1 cellular context compared by ENCODE assay signal in the genomic region with DNA sequence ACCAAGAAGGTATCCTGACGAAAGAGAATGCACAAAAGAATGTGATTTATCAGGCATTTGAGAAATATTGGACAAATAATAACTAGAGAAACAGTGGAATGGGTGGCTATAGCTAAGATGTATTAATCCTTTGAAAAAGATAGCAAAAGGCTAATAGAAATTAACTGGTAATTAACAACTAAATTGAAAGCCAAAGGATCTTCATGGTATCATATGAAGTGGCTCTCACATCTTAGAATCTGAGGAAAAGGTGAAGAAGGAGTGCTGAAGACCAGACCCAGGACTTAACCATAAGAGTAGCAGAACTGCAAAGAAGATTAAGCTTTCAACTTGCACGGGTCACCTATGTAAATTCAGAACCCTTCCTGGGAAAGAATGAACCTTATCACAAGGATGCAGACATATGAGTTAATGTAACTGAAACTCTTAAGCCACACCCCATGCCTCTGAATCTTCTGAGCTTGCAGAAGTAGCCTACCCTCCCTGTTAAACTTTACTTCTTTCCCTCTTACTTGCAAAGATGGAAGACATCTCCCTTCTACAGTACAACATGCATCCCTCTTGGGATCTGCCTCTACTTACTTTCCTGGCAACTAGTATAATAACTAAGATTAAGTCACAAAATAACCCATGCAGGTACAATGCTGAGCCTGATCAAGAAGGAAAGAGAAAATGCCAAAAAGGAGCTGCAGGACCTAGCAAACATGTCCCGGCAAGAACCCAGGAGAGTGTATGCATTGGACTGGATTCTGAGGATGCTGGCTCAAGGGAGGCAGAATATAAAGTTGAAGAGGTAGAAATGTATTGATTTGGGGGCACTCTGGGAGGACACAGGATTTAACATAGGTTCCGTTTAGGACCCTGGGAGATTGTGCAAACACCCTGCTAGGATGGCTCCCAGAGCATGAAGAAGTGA.
TF ChIP-seq lines count a peak whose summit lies in the region.

No MANE protein-coding gene starts in this region.

TF ChIP-seq in K562, 482 proteins besides CTCF, POLR2A, EP300 and RAD21 (continued from another document and continues in another):
- TF ChIP-seq ETS1 (conservative IDR thresholded peaks at IDR 0.05; ENCODE audit: control insufficient read depth, low read depth, low read length) (no peak), ELF4 (CRISPR knock-in tag; IDR thresholded peaks at IDR 0.05) (no peak), ZNF347 (CRISPR knock-in tag; IDR thresholded peaks at IDR 0.05; ENCODE audit: low read depth) (no peak), SNRNP70 (optimal IDR thresholded peaks at IDR 0.05; ENCODE audit: low read depth, low read length) (no peak), ZNF707 (CRISPR knock-in tag; conservative IDR thresholded peaks at IDR 0.05) (no peak), FOXA3 (CRISPR knock-in tag; conservative IDR thresholded peaks at IDR 0.05 in 1 of 2, IDR thresholded peaks at IDR 0.05 in 1 of 2) (no peak), SRSF3 (IDR thresholded peaks at IDR 0.05; ENCODE audit: insufficient read depth, low read length) (no peak), MEIS2 (IDR thresholded peaks at IDR 0.05; ENCODE audit: partially characterized antibody) (peak; percentile 41), STAT5A (IDR thresholded peaks at IDR 0.05; ENCODE audit: borderline replicate concordance, low read length) (peak; percentile 59; the same call in 1 of the 2 replicates), ZNF785 (CRISPR knock-in tag; IDR thresholded peaks at IDR 0.05) (no peak), HMBOX1 (IDR thresholded peaks at IDR 0.05) (peak; percentile 88), TCF15 (CRISPR knock-in tag; IDR thresholded peaks at IDR 0.05) (no peak), MITF (IDR thresholded peaks at IDR 0.05) (no peak), HIVEP1 (CRISPR knock-in tag; IDR thresholded peaks at IDR 0.05) (no peak), ATF4 (CRISPR knock-in tag; IDR thresholded peaks at IDR 0.05) (no peak), ZNF668 (CRISPR knock-in tag; IDR thresholded peaks at IDR 0.05) (no peak), POLR2AphosphoS5 (IDR thresholded peaks at IDR 0.05; ENCODE audit: control insufficient read depth, insufficient read depth, low read depth, low read length) (0 out of 2 replicates have a peak, but pooled peaks have one; percentile 29), GATAD2B (IDR thresholded peaks at IDR 0.05; ENCODE audit: borderline replicate concordance) (no peak), ZEB2 (IDR thresholded peaks at IDR 0.05) (peak; percentile 37; the same call in 1 of the 2 replicates), L3MBTL2 (IDR thresholded peaks at IDR 0.05) (no peak; the same call in 1 of the 2 replicates), NCOR1 (IDR thresholded peaks at IDR 0.05) (peak; percentile 70), EHMT2 (IDR thresholded peaks at IDR 0.05) (peak; percentile 69), ZNF274 (IDR thresholded peaks at IDR 0.05; ENCODE audit: borderline replicate concordance, low read depth, low read length) (no peak), KLF13 (tag; IDR thresholded peaks at IDR 0.05; ENCODE audit: borderline replicate concordance, low read depth) (no peak), GATAD2A (IDR thresholded peaks at IDR 0.05) (no peak), ZNF224 (CRISPR knock-in tag; IDR thresholded peaks at IDR 0.05) (no peak), PCBP2 (IDR thresholded peaks at IDR 0.05; ENCODE audit: low read depth, low read length, poor library complexity, severe bottlenecking) (no peak), ZBTB12 (CRISPR knock-in tag; IDR thresholded peaks at IDR 0.05) (no peak), HDAC2 (IDR thresholded peaks at IDR 0.05) (no peak), PURB (CRISPR knock-in tag; IDR thresholded peaks at IDR 0.05; ENCODE audit: low read depth) (no peak), IRF2 (CRISPR knock-in tag; IDR thresholded peaks at IDR 0.05) (no peak), PHF8 (IDR thresholded peaks at IDR 0.05; ENCODE audit: borderline replicate concordance, low read length) (no peak), TCF3 (CRISPR knock-in tag; IDR thresholded peaks at IDR 0.05) (peak; percentile 68), WHSC1 (IDR thresholded peaks at IDR 0.05; ENCODE audit: low read length) (no peak), MYC (IDR thresholded peaks at IDR 0.05; ENCODE audit: low read depth, low read length) (no peak), MYC (CRISPR knock-in tag; IDR thresholded peaks at IDR 0.05; ENCODE audit: borderline replicate concordance, low read depth) (no peak), ZBTB11 (CRISPR knock-in tag; IDR thresholded peaks at IDR 0.05) (no peak), ATF1 (CRISPR knock-in tag; IDR thresholded peaks at IDR 0.05) (no peak), ATF1 (tag; IDR thresholded peaks at IDR 0.05) (0 out of 2 replicates have a peak, but pooled peaks have one; percentile 18), MTA3 (IDR thresholded peaks at IDR 0.05; ENCODE audit: borderline replicate concordance) (no peak)
- TF ChIP-seq, protein P1, sequence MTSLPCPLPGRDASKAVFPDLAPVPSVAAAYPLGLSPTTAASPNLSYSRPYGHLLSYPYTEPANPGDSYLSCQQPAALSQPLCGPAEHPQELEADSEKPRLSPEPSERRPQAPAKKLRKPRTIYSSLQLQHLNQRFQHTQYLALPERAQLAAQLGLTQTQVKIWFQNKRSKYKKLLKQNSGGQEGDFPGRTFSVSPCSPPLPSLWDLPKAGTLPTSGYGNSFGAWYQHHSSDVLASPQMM (CRISPR knock-in tag; IDR thresholded peaks at IDR 0.05) = no peak
- TF ChIP-seq, protein P2, sequence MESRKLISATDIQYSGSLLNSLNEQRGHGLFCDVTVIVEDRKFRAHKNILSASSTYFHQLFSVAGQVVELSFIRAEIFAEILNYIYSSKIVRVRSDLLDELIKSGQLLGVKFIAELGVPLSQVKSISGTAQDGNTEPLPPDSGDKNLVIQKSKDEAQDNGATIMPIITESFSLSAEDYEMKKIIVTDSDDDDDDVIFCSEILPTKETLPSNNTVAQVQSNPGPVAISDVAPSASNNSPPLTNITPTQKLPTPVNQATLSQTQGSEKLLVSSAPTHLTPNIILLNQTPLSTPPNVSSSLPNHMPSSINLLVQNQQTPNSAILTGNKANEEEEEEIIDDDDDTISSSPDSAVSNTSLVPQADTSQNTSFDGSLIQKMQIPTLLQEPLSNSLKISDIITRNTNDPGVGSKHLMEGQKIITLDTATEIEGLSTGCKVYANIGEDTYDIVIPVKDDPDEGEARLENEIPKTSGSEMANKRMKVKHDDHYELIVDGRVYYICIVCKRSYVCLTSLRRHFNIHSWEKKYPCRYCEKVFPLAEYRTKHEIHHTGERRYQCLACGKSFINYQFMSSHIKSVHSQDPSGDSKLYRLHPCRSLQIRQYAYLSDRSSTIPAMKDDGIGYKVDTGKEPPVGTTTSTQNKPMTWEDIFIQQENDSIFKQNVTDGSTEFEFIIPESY (CRISPR knock-in tag; IDR thresholded peaks at IDR 0.05) = no peak
- TF ChIP-seq, protein P3, sequence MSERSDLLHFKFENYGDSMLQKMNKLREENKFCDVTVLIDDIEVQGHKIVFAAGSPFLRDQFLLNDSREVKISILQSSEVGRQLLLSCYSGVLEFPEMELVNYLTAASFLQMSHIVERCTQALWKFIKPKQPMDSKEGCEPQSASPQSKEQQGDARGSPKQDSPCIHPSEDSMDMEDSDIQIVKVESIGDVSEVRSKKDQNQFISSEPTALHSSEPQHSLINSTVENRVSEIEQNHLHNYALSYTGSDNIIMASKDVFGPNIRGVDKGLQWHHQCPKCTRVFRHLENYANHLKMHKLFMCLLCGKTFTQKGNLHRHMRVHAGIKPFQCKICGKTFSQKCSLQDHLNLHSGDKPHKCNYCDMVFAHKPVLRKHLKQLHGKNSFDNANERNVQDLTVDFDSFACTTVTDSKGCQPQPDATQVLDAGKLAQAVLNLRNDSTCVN (CRISPR knock-in tag; IDR thresholded peaks at IDR 0.05) = no peak
